Comparison of ENCODE assay signal across 8 cellular contexts in genomic region chr1:70205437-70206118, GRCh38. TPM values are rescaled to one million over a fixed set of nuclear protein-coding genes. Genes with fewer than 3 reads are reported as not detected.
A peak's percentile ranks its signal among the peaks of the same experiment; 100 is the strongest.
DNase-seq lines count a peak whose midpoint lies in the region; ATAC-seq and TF ChIP-seq lines count a peak whose summit lies in the region.

Gene LRRC40 (minus strand): TSS chr1:70205579. CDS start chr1:70205540, 39 bp downstream.

- H3K36me3 ChIP-seq in rectal smooth muscle tissue (ENCODE audit: control insufficient read depth, insufficient read depth, low read length), result no peaks in the 10 kb centered on the region
- H3K36me3 ChIP-seq in aorta (ENCODE audit: control insufficient read depth in 1 of 2, insufficient read depth in 2 of 2, low read length in 1 of 2), result no peaks in the 10 kb centered on the region

- DNase-seq in NCI-H2029 (lab: John Stamatoyannopoulos, UW) (peak; percentile 92), T-helper 22 cell (ENCODE audit: low read depth) (peak; percentile 89), astrocyte of the cerebellum (ENCODE audit: low read depth) (peak; percentile 86), hepatic stellate cell (ENCODE audit: low spot score) (peak; percentile 91), aorta (peak; percentile 98 to 99)

- peak within 1 kb of the TSS; percentile 99 for H3K9ac ChIP-seq in rectal smooth muscle tissue (ENCODE audit: low read length)

- H3K27ac ChIP-seq in rectal smooth muscle tissue (ENCODE audit: low read depth, low read length), result peak within 1 kb of the TSS; percentile 95
- peak within 1 kb of the TSS; percentile 69 to 88 for H3K27ac ChIP-seq in aorta (ENCODE audit: low read depth in 1 of 2, low read length in 2 of 2)

- intact Hi-C loops in aorta (cut with DNase I), result loop anchor here (2.0 to 10.0 kb wide), 3 partner anchors 149 to 875 kb away; partner anchors contain the start of genes ANKRD13C (in 1 of the 2), CTH (in 1 of the 2) and ZRANB2 (in 1 of the 2)

- H3K4me3 ChIP-seq in astrocyte of the cerebellum (ENCODE audit: low read depth, low read length) (peak within 1 kb of the TSS; percentile 99), rectal smooth muscle tissue (ENCODE audit: low read length) (peak within 1 kb of the TSS; percentile 99), aorta (ENCODE audit: low read length in 2 of 2) (peak within 1 kb of the TSS; percentile 87 to 99)

- no peak for TF ChIP-seq CTCF in astrocyte of the cerebellum (IDR thresholded peaks at IDR 0.05; ENCODE audit: low read depth, low read length, missing control alignments)

- in situ Hi-C loops in astrocyte of the cerebellum (cut with HindIII; ENCODE audit: low sequenced_read_pairs), result no loop called here

- no peaks in the 10 kb centered on the region for H3K27me3 ChIP-seq in rectal smooth muscle tissue (ENCODE audit: control insufficient read depth, insufficient read depth, low read length)
- no peaks in the 10 kb centered on the region for H3K27me3 ChIP-seq in aorta (ENCODE audit: control insufficient read depth in 1 of 2, insufficient read depth in 2 of 2, low read length in 1 of 2)

- peak; percentile 81 for TF ChIP-seq POLR2A in GM18505 (IDR thresholded peaks at IDR 0.05; ENCODE audit: borderline replicate concordance, extremely low read depth, insufficient read depth, insufficient read length)

- ATAC-seq in GM18505 (IDR thresholded peaks at IDR 0.05; ENCODE audit: unreplicated experiment) (peak; percentile 78), HG02973 (IDR thresholded peaks at IDR 0.05; ENCODE audit: unreplicated experiment) (peak; percentile 82), aorta (ENCODE audit: low FRiP score) (peak; percentile 100)

- H3K9me3 ChIP-seq in aorta (ENCODE audit: control insufficient read depth, low read length), result no peaks in the 10 kb centered on the region

- H3K4me1 ChIP-seq in rectal smooth muscle tissue (ENCODE audit: control insufficient read depth, insufficient read depth, low read length) (peaks cover 21% of the 10 kb centered on the region), aorta (ENCODE audit: control insufficient read depth in 1 of 2, insufficient read depth in 2 of 2, low read length in 2 of 2) (peaks cover 0 to 2% of the 10 kb centered on the region in 2 donors)

- WGBS in aorta, 2 donors, result 0 to 1% methylated on average over 46 of the region's 46 CpGs

RNA-seq across cellular contexts. Expression of gene LRRC40, which starts in this region (rescaled TPM):
- total RNA-seq in aorta, result 10 to 100 TPM; 11.5 to 12.7 TPM
- polyA plus RNA-seq in aorta, result 1 to 10 TPM; 6.3 to 8.8 TPM

Comparison
In these comparisons a context has a peak if more than half of its experiments do, and no peak if none do; other contexts are left out.
1. Peak in every context shown above with its lines: DNase-seq, ATAC-seq, H3K4me3 ChIP-seq and H3K27ac ChIP-seq.